13 cellular contexts compared by ENCODE assay signal in the genomic region with DNA sequence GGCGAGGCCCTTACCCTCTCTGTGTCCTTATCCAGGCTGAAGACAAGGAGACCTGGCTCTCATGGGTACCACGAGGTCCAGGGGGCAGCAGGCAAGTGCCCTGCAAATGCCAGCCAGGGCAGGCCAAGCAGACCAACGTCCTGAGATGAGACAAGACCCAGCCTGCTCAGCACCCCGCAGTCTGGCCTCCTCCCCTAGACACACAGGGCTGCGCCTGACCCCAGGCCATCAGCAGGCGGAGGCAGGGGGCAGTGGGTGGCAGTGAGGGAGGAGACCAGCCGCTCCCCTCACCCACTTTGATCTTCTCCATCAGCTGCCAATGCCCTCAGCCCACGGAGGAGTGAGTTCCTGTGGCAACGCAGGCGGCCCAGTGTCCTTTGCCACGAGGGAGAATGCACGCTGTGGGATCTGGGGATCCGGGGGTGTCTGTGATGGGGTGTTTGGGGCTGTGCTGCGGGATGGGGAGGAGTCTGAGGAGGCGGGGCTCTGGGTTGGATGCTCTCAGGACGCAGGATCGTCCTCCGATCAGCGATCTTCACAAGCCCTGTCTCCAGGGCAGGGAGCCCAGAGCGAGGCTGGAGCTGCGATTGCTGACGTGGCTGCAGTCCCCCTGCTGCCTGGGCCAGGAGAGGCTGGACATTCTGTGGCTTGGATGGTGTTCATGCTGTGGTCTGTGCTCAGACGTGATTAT. TPM values are rescaled to one million over a fixed set of nuclear protein-coding genes. Genes with fewer than 3 reads are reported as not detected.
DNase-seq lines count a peak whose midpoint lies in the region; ATAC-seq lines count a peak whose summit lies in the region.
"Had no signal": no experiment of that assay in that cellular context is flagged by ENCODE, and none has a peak within 500 bp of the region (broad histone marks: within the 10 kb centered on the region; RNA-seq: fewer than 3 reads in every experiment).

No MANE protein-coding gene starts in this region.

- peak; percentile 91 for DNase-seq in AG08395 (ENCODE audit: low spot score)
- DNase-seq in LHCN-M2 (ENCODE audit: low read depth) = peak; percentile 73
- DNase-seq in cerebellum (ENCODE audit: low spot score) = peak; percentile 66
- peak; percentile 65 for DNase-seq in mucosa of gallbladder (ENCODE audit: low spot score)
- DNase-seq in stimulated activated CD4-positive, alpha-beta T cell treated with anti-CD3 and anti-CD28 coated beads, Interleukin-2, amount 100 ng/mL, for 48 hours = no peak
- no peak for DNase-seq in posterior cingulate gyrus
- no peak for DNase-seq in DMS153 (lab: John Stamatoyannopoulos, UW)
- DNase-seq: activated naive CD8-positive, alpha-beta T cell treated with anti-CD3 and anti-CD28 coated beads, Interleukin-2, amount 10 ng/mL, durations not matched to agents 7 days and 5 days; AML-193; KBM-7; Peyer's patch; T1000 had no signal

- intact Hi-C loops in posterior cingulate gyrus (cut with DNase I) = loop anchor here (5.0 kb wide), 1 partner anchor 177 kb away; a partner anchor contains a TSS

- no peak for ATAC-seq in GM19035 (IDR thresholded peaks at IDR 0.05; ENCODE audit: unreplicated experiment)

RNA-seq across cellular contexts. Expression of a gene that starts 30.5 kb away (rescaled TPM):
- total RNA-seq in LHCN-M2 (2014; rRNA removed) (6.3 and 9.1 TPM in 2 replicates), cerebellum (9.1 TPM), mucosa of gallbladder (51.3 TPM)
- polyA plus RNA-seq in LHCN-M2 (2012) = 6.6 TPM

Comparison
In these comparisons a context has a peak if more than half of its experiments do, and no peak if none do; other contexts are left out.
1. DNase-seq: peak in AG08395 (single experiment), LHCN-M2 (single experiment), cerebellum (single experiment) and mucosa of gallbladder (single experiment); none in stimulated activated CD4-positive, alpha-beta T cell treated with anti-CD3 and anti-CD28 coated beads, Interleukin-2, amount 100 ng/mL, for 48 hours (0 of 2), posterior cingulate gyrus (0 of 10) and DMS153 (single experiment).